ENCODE assay signal across 9 cellular contexts in the genomic region with DNA sequence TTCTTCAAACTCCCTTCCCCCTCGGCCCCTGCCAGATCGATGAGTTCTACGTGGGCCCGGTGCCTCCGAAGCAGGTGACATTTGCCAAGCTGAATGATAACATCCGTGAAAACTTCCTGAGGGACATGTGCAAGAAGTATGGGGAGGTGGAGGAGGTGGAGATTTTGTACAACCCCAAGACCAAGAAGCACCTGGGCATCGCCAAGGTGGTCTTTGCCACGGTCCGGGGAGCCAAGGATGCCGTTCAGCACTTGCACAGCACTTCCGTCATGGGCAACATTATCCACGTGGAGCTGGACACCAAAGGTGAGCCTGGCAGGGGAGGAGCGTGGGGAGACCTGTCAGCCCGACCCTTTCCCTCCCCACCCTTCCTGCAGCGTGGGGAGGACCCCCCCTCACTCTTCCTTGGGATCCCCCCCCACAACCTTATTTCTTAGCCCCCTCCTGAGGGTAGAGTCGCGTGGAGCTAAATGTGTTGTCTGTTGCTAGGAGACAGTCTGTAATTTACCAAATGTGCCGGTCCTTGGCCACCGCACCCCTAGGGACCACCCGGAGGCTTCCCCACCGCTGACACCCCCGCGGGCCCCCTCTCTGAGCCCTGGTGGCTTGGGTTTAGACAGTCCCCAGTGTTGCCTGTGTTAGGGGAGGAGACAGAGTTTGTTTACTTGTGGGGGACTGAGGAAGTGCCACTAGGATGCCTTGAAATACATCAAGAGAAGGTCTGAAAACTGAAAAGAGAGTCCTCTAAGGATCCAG. TPM values are rescaled to one million over a fixed set of nuclear protein-coding genes. Genes with fewer than 3 reads are reported as not detected.
DNase-seq lines count a peak whose midpoint lies in the region; ATAC-seq and TF ChIP-seq lines count a peak whose summit lies in the region.
"Had no signal": no experiment of that assay in that cellular context is flagged by ENCODE, and none has a peak within 500 bp of the region (broad histone marks: within the 10 kb centered on the region; RNA-seq: fewer than 3 reads in every experiment).

No MANE protein-coding gene starts in this region.

- H3K4me3 Mint-ChIP-seq in activated T-helper 2 cell treated with anti-CD3 and anti-CD28 coated beads, Interferon-gamma antibody, Interleukin-2, Interleukin-4, amounts not matched to agents 10 μg/mL and 5 μg/mL and 100 μg/mL, durations not matched to agents 14 hours and 24 hours and 36 hours (ENCODE audit: low read depth) = peak overlapping the region; percentile 97

- TF ChIP-seq EP300 in suprapubic skin (IDR thresholded peaks at IDR 0.05) = no peak

- peak overlapping the region; percentile 100 for H3K27ac ChIP-seq in suprapubic skin

- H3K4me3 ChIP-seq in kidney epithelial cell (ENCODE audit: low read depth, low read length) (peak overlapping the region; percentile 68), suprapubic skin (peak overlapping the region; percentile 89)

- 1% methylated on average over 17 of the region's 23 CpGs for WGBS in suprapubic skin

- peaks cover 21% of the 10 kb centered on the region for H3K4me1 Mint-ChIP-seq in activated T-helper 2 cell treated with anti-CD3 and anti-CD28 coated beads, Interferon-gamma antibody, Interleukin-2, Interleukin-4, amounts not matched to agents 10 μg/mL and 5 μg/mL and 100 μg/mL, durations not matched to agents 14 hours and 24 hours and 36 hours (ENCODE audit: low read depth)

- H3K9me3 ChIP-seq in suprapubic skin = no peaks in the 10 kb centered on the region

- H3K36me3 Mint-ChIP-seq in activated T-helper 2 cell treated with anti-CD3 and anti-CD28 coated beads, Interferon-gamma antibody, Interleukin-2, Interleukin-4, amounts not matched to agents 10 μg/mL and 5 μg/mL and 100 μg/mL, durations not matched to agents 14 hours and 24 hours and 36 hours (ENCODE audit: low read depth) = peaks cover 58% of the 10 kb centered on the region

- H3K27me3 Mint-ChIP-seq in activated T-helper 2 cell treated with anti-CD3 and anti-CD28 coated beads, Interferon-gamma antibody, Interleukin-2, Interleukin-4, amounts not matched to agents 10 μg/mL and 5 μg/mL and 100 μg/mL, durations not matched to agents 14 hours and 24 hours and 36 hours (ENCODE audit: low read depth) = no peaks in the 10 kb centered on the region

- H3K36me3 ChIP-seq in kidney epithelial cell (ENCODE audit: control insufficient read depth, insufficient read depth, low read length) (no peaks in the 10 kb centered on the region), suprapubic skin (peaks cover 35% of the 10 kb centered on the region)

- peak overlapping the region; percentile 61 for H3K27ac Mint-ChIP-seq in activated T-helper 2 cell treated with anti-CD3 and anti-CD28 coated beads, Interferon-gamma antibody, Interleukin-2, Interleukin-4, amounts not matched to agents 10 μg/mL and 5 μg/mL and 100 μg/mL, durations not matched to agents 14 hours and 24 hours and 36 hours

- no peak for ATAC-seq in left cardiac atrium
- ATAC-seq in left ventricle myocardium superior = no peak
- ATAC-seq in GM21786 (IDR thresholded peaks at IDR 0.05; ENCODE audit: unreplicated experiment) = no peak
- no peak for ATAC-seq in GM18505 (IDR thresholded peaks at IDR 0.05; ENCODE audit: unreplicated experiment)
- ATAC-seq in HG03571 (IDR thresholded peaks at IDR 0.05; ENCODE audit: unreplicated experiment) = no peak

- no peaks in the 10 kb centered on the region for H3K9me3 Mint-ChIP-seq in activated T-helper 2 cell treated with anti-CD3 and anti-CD28 coated beads, Interferon-gamma antibody, Interleukin-2, Interleukin-4, amounts not matched to agents 10 μg/mL and 5 μg/mL and 100 μg/mL, durations not matched to agents 14 hours and 24 hours and 36 hours

- H3K27me3 ChIP-seq in kidney epithelial cell (ENCODE audit: control insufficient read depth, insufficient read depth, low read length) (no peaks in the 10 kb centered on the region), suprapubic skin (no peaks in the 10 kb centered on the region)

- H3K4me1 ChIP-seq in suprapubic skin = peaks cover 40% of the 10 kb centered on the region

- DNase-seq in left cardiac atrium = peak; percentile 19
- no peak for DNase-seq in left ventricle myocardium superior
- DNase-seq in activated T-helper 2 cell treated with anti-CD3 and anti-CD28 coated beads, Interferon-gamma antibody, Interleukin-2, Interleukin-4, amounts not matched to agents 10 μg/mL and 5 μg/mL and 100 μg/mL, durations not matched to agents 14 hours and 24 hours and 36 hours (ENCODE audit: low spot score) = no peak
- no peak for DNase-seq in kidney epithelial cell (ENCODE audit: low read depth)
- peak in 1 of 2 donors; percentile 64 for DNase-seq in suprapubic skin (ENCODE audit: low spot score in 2 of 2)

- TF ChIP-seq POLR2A in suprapubic skin (IDR thresholded peaks at IDR 0.05) (no peak), GM18505 (IDR thresholded peaks at IDR 0.05; ENCODE audit: borderline replicate concordance, extremely low read depth, insufficient read depth, insufficient read length) (no peak)

- intact Hi-C loops in left cardiac atrium (cut with DNase I) = no loop called here
- intact Hi-C loops in left ventricle myocardium superior (cut with micrococcal nuclease) = no loop called here
- intact Hi-C loops in activated T-helper 2 cell treated with anti-CD3 and anti-CD28 coated beads, Interferon-gamma antibody, Interleukin-2, Interleukin-4, amounts not matched to agents 10 μg/mL and 5 μg/mL and 100 μg/mL, durations not matched to agents 14 hours and 24 hours and 36 hours (cut with micrococcal nuclease) = loop anchor here (10.0 kb wide), 2 partner anchors 341 to 699 kb away; a partner anchor contains a TSS

- TF ChIP-seq CTCF in kidney epithelial cell (IDR thresholded peaks at IDR 0.05; ENCODE audit: insufficient read depth, low read length, poor library complexity, severe bottlenecking) = no peak
- TF ChIP-seq CTCF in suprapubic skin (IDR thresholded peaks at IDR 0.05) = no peak

RNA-seq across cellular contexts. Expression of a gene that starts 2.2 kb away (rescaled TPM):
- total RNA-seq in left cardiac atrium (10 to 100 TPM in 1 of 2 donors, 1 to 10 TPM in 1; 9.3 to 11.9 TPM), left ventricle myocardium superior (9.0 TPM), kidney epithelial cell (8.1 and 9.6 TPM in 2 replicates), suprapubic skin (10 to 100 TPM; 13.1 to 23.1 (median 19.5) TPM)
- 23.3 and 24.0 TPM in 2 replicates for total RNA-seq in activated T-helper 2 cell treated with anti-CD3 and anti-CD28 coated beads, Interferon-gamma antibody, Interleukin-2, Interleukin-4, amounts not matched to agents 10 μg/mL and 5 μg/mL and 100 μg/mL, durations not matched to agents 14 hours and 24 hours and 36 hours

RNA-seq across cellular contexts. Expression of a gene that starts 12.5 kb away (rescaled TPM):
- total RNA-seq in left cardiac atrium (10 to 100 TPM; 14.7 to 25.1 TPM), left ventricle myocardium superior (48.3 TPM), kidney epithelial cell (194 and 311 TPM in 2 replicates), suprapubic skin (10 to 100 TPM in 3 of 4 donors, 1 to 10 TPM in 1; 6.6 to 20.4 (median 17.5) TPM)
- total RNA-seq in activated T-helper 2 cell treated with anti-CD3 and anti-CD28 coated beads, Interferon-gamma antibody, Interleukin-2, Interleukin-4, amounts not matched to agents 10 μg/mL and 5 μg/mL and 100 μg/mL, durations not matched to agents 14 hours and 24 hours and 36 hours = 115 and 119 TPM in 2 replicates

RNA-seq across cellular contexts. Expression of a gene that starts 52.7 kb away (rescaled TPM):
- total RNA-seq in left cardiac atrium = 1 to 10 TPM; 1.8 to 2.9 TPM
- 2.2 TPM for total RNA-seq in left ventricle myocardium superior
- not detected in 2 replicates for total RNA-seq in activated T-helper 2 cell treated with anti-CD3 and anti-CD28 coated beads, Interferon-gamma antibody, Interleukin-2, Interleukin-4, amounts not matched to agents 10 μg/mL and 5 μg/mL and 100 μg/mL, durations not matched to agents 14 hours and 24 hours and 36 hours
- 0.33 TPM in 1 of 2 replicates, not detected in the other for total RNA-seq in kidney epithelial cell
- 1 to 10 TPM in 1 of 4 donors, not detected in 3; 1.4 TPM for total RNA-seq in suprapubic skin
- total RNA-seq: dermis microvascular lymphatic vessel endothelial cell had no signal
